27 cellular contexts compared by ENCODE assay signal in genomic region chrX:40524423-40524822, GRCh38. TPM values are rescaled to one million over a fixed set of nuclear protein-coding genes. Genes with fewer than 3 reads are reported as not detected.
DNase-seq lines count a peak whose midpoint lies in the region; ATAC-seq and TF ChIP-seq lines count a peak whose summit lies in the region.
"Had no signal": no experiment of that assay in that cellular context is flagged by ENCODE, and none has a peak within 500 bp of the region (broad histone marks: within the 10 kb centered on the region; RNA-seq: fewer than 3 reads in every experiment).

No MANE protein-coding gene starts in this region.

- H3K4me1 ChIP-seq in HCT116 (ENCODE audit: control insufficient read depth in 1 of 2, insufficient read depth in 2 of 2, low read length in 2 of 2): no peaks in the 10 kb centered on the region
- H3K4me1 ChIP-seq in foreskin keratinocyte: no peaks in the 10 kb centered on the region
- H3K4me1 ChIP-seq in adrenal gland (replicated peaks in 1 of 2): peaks cover 0 to 2% of the 10 kb centered on the region in 2 donors
- H3K4me1 ChIP-seq: pancreas, stomach, tibial nerve had no signal

- WGBS in adrenal gland, 4 donors: 81 to 100% (median 100%) methylated on average over 1 of the region's 1 CpG; no CpG with 5 or more reads in 1 of the 4 donors

- H3K36me3 ChIP-seq in HCT116 (ENCODE audit: control insufficient read depth in 1 of 2, insufficient read depth in 2 of 2, low read length in 2 of 2) (no peaks in the 10 kb centered on the region), brain microvascular endothelial cell (replicated peaks) (no peaks in the 10 kb centered on the region), adrenal gland (replicated peaks in 1 of 2) (no peaks in the 10 kb centered on the region)
- H3K36me3 ChIP-seq: pancreas, stomach, tibial nerve had no signal

- H3K27me3 ChIP-seq in HCT116 (ENCODE audit: insufficient read depth, low read length) (no peaks in the 10 kb centered on the region), brain microvascular endothelial cell (replicated peaks) (no peaks in the 10 kb centered on the region), foreskin keratinocyte (no peaks in the 10 kb centered on the region), adrenal gland (peaks cover 20% of the 10 kb centered on the region)

- POLR2A ChIA-PET in HCT116 (lab: Charles Lee): no interaction called here

- H2AFZ ChIP-seq in HCT116 (ENCODE audit: low read depth, low read length, poor library complexity, severe bottlenecking): no peak overlapping the region

- no peaks in the 10 kb centered on the region for H3K79me2 ChIP-seq in HCT116 (ENCODE audit: insufficient read depth, low read length)

- intact Hi-C loops in HCT116 (cut with micrococcal nuclease): no loop called here
- intact Hi-C loops in adrenal gland (cut with DNase I): no loop called here

- H3K27ac ChIP-seq in HCT116 (ENCODE audit: low read depth, low read length) (no peak overlapping the region), brain microvascular endothelial cell (no peak overlapping the region), foreskin keratinocyte (no peak overlapping the region), adrenal gland (no peak overlapping the region)
- H3K27ac ChIP-seq: epithelial cell of prostate, pancreas, stomach, tibial nerve had no signal

- in situ Hi-C loops in brain microvascular endothelial cell (cut with HindIII; ENCODE audit: low pct_ligation_motif_present, low sequenced_read_pairs): no loop called here

- ATAC-seq in HCT116 (no peak; the same call in 1 of the 2 replicates), foreskin keratinocyte (no peak), GM19328 (IDR thresholded peaks at IDR 0.05; ENCODE audit: unreplicated experiment) (no peak)
- ATAC-seq: left cardiac atrium, SK-N-SH treated with all-trans-retinoic acid at 6 μM for 48 hours, T-helper 17 cell had no signal

- CTCF ChIA-PET in HCT116 (lab: Charles Lee): no interaction called here

- no peak overlapping the region for H3K4me2 ChIP-seq in HCT116 (ENCODE audit: low read length)
- H3K4me2 ChIP-seq: smooth muscle cell had no signal

- no peak overlapping the region for H3K9ac ChIP-seq in HCT116 (ENCODE audit: low read length)

- TF ChIP-seq RAD21 in HCT116 (IDR thresholded peaks at IDR 0.05; ENCODE audit: low read depth): 0 out of 2 replicates have a peak, but pooled peaks have one; percentile 11

- no peaks in the 10 kb centered on the region for H3K9me2 ChIP-seq in HCT116 (ENCODE audit: insufficient read depth)

- H3K9me3 ChIP-seq in HCT116 (ENCODE audit: control insufficient read depth in 1 of 2, insufficient read depth in 1 of 2, low read depth in 1 of 2, low read length in 2 of 2) (no peaks in the 10 kb centered on the region), adrenal gland (replicated peaks in 1 of 3) (no peaks in the 10 kb centered on the region)
- H3K9me3 ChIP-seq: pancreas, stomach, tibial nerve had no signal

- H3K4me3 ChIP-seq in HCT116 (replicated peaks in 1 of 2; ENCODE audit: low read depth in 1 of 2, low read length in 2 of 2): no peak overlapping the region
- H3K4me3 ChIP-seq in brain microvascular endothelial cell (ENCODE audit: low read depth, low read length): no peak overlapping the region
- no peak overlapping the region for H3K4me3 ChIP-seq in adrenal gland
- H3K4me3 ChIP-seq: pancreas, smooth muscle cell, stomach, tibial nerve had no signal

- no TSS peak for BruUV-seq in HCT116 (replicated peaks; lab: Mats Ljungman, UMichigan)

- TF ChIP-seq POLR2A in HCT116 (IDR thresholded peaks at IDR 0.05; ENCODE audit: borderline replicate concordance, extremely low read depth, insufficient read depth, insufficient read length) (no peak), adrenal gland (IDR thresholded peaks at IDR 0.05) (no peak)

- RAD21 ChIA-PET in HCT116 (lab: Charles Lee; ENCODE audit: low non-redundant PET in 1 of 2, low total read pairs in 2 of 2, uncharacterized antibody in 2 of 2, unreplicated experiment in 2 of 2): no interaction called here

- TF ChIP-seq CTCF in AG09319 (IDR thresholded peaks at IDR 0.05; ENCODE audit: low read depth, low read length) (peak; percentile 16), HCT116 (IDR thresholded peaks at IDR 0.05 in 2 of 3, conservative IDR thresholded peaks at IDR 0.05 in 1 of 3; ENCODE audit: borderline replicate concordance in 1 of 3, insufficient read depth in 1 of 3, low read depth in 2 of 3, low read length in 2 of 3) (no peak), brain microvascular endothelial cell (IDR thresholded peaks at IDR 0.05; ENCODE audit: low read depth, low read length, missing control alignments) (peak; percentile 34), foreskin keratinocyte (conservative IDR thresholded peaks at IDR 0.05) (peak; percentile 22), adrenal gland (IDR thresholded peaks at IDR 0.05) (no peak)

- no peaks in the 10 kb centered on the region for H4K20me1 ChIP-seq in HCT116 (ENCODE audit: insufficient read depth)

- DNase-seq in AG09319 (ENCODE audit: extremely low read depth, low read depth) (no peak), HCT116 (ENCODE audit: low read depth, low spot score) (no peak), brain microvascular endothelial cell (no peak), foreskin keratinocyte (no peak), Ammon's horn (ENCODE audit: low spot score) (no peak), NCI-H2227 (lab: John Stamatoyannopoulos, UW; ENCODE audit: unreplicated experiment) (no peak), adrenal gland (no peak)
- DNase-seq: activated CD4-positive, alpha-beta T cell treated with anti-CD3 and anti-CD28 coated beads for 4 hours; activated gamma-delta T cell; activated T-cell treated with anti-CD3 and anti-CD28 coated beads, Interleukin-2, amount 50 U/mL, for 24 hours; CD4-positive, alpha-beta T cell; foreskin melanocyte; H7; left cardiac atrium; NCI-H1105 treated with DMSO at 0.1 percent for 48 hours; NCI-H1930; NCI-H345; NCI-H748 treated with DMSO at 0.1 percent for 48 hours; pancreas; stimulated activated CD4-positive, alpha-beta T cell treated with anti-CD3 and anti-CD28 coated beads, Interleukin-1b, Interleukin-23, amount 100 ng/mL, for 48 hours; stomach; T-helper 17 cell had no signal

TF ChIP-seq in HCT116, 20 proteins besides CTCF, POLR2A, EP300 and RAD21 (continues in another document):
- TF ChIP-seq POLR2AphosphoS5 (IDR thresholded peaks at IDR 0.05; ENCODE audit: low read depth, low read length): no peak
- TF ChIP-seq EZH2 (IDR thresholded peaks at IDR 0.05): no peak
- no peak for TF ChIP-seq CBX3 (IDR thresholded peaks at IDR 0.05; ENCODE audit: low read depth)
- TF ChIP-seq SRF (IDR thresholded peaks at IDR 0.05; ENCODE audit: low read depth): no peak
- TF ChIP-seq YY1 (IDR thresholded peaks at IDR 0.05; ENCODE audit: extremely low read depth, insufficient replicate concordance, low read depth, low read length): no peak
- no peak for TF ChIP-seq ZFX (IDR thresholded peaks at IDR 0.05)
- TF ChIP-seq ZNF274 (IDR thresholded peaks at IDR 0.05; ENCODE audit: low read depth, low read length): no peak
- no peak for TF ChIP-seq EGR1 (IDR thresholded peaks at IDR 0.05; ENCODE audit: low read depth)
- TF ChIP-seq CEBPB (IDR thresholded peaks at IDR 0.05; ENCODE audit: low read depth): no peak
- no peak for TF ChIP-seq ELF1 (IDR thresholded peaks at IDR 0.05; ENCODE audit: borderline replicate concordance, low read depth)
- no peak for TF ChIP-seq ATF3 (IDR thresholded peaks at IDR 0.05)
- TF ChIP-seq REST (IDR thresholded peaks at IDR 0.05; ENCODE audit: low read depth): no peak
- no peak for TF ChIP-seq JUND (IDR thresholded peaks at IDR 0.05)
- TF ChIP-seq FOSL1 (IDR thresholded peaks at IDR 0.05; ENCODE audit: low read depth): no peak
- TF ChIP-seq MAX (IDR thresholded peaks at IDR 0.05): no peak

RNA-seq across cellular contexts. Expression of gene ATP6AP2, which starts 56.3 kb away (rescaled TPM):
- total RNA-seq in HCT116 (2021; ENCODE audit: unreplicated experiment): 62.0 TPM
- 67.3 and 73.6 TPM in 2 replicates for polyA plus RNA-seq in HCT116 (2012)
- 64.2 and 72.0 TPM in 2 replicates for total RNA-seq in foreskin keratinocyte
- 61.3 and 68.6 TPM in 2 replicates for polyA plus RNA-seq in foreskin keratinocyte
- total RNA-seq in adrenal gland: 100 to 1,000 TPM; 109 to 159 (median 140) TPM
- 100 to 1,000 TPM in 1 of 3 donors, 10 to 100 TPM in 2; 32.3 to 164 (median 43.1) TPM for polyA plus RNA-seq in adrenal gland

Comparison
In these comparisons a context has a peak if more than half of its experiments do, and no peak if none do; other contexts are left out.
1. CTCF ChIP-seq: peak in AG09319 (single experiment), brain microvascular endothelial cell (single experiment) and foreskin keratinocyte (single experiment); none in HCT116 (0 of 3) and adrenal gland (0 of 6).